In the genomic region with DNA sequence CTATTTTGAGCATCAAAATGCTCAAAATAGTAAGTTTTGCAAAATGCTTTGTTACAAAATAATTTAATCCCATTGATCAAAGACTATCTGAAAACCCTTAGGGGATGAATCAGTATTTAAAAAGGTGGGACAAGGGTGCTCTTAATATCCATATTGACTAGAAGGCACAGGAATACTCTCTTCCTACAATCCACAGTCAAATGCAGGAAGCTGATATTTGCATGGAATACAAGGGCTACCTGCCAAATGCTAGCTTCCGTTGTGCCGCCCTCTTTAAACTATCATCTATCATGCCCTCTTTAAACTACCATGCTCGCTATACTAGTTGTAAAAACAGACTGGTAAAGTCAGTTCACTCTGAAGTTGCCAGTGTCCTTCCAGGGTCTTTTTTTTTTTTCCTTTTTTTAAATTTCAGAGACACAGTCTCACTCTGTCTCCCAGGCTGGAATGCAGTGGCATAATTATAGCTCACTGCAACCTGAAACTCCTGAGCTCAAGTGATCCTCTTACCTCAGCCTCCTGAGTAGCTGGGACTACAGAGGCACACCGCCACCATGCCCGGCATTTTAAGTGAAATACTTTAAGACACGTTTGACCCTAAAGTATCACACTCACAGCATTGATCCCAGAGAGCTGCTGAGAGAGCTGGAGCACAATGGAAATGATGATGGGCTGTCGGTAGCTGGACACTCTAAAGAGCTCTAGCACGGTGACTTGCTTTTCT, we compare ENCODE assay signal across 1 cellular context.
TF ChIP-seq lines count a peak whose summit lies in the region.

No MANE protein-coding gene starts in this region.

TF ChIP-seq in GM23338, 12 proteins besides CTCF, POLR2A, EP300 and RAD21 (continued from another document):
- TF ChIP-seq, protein P1, sequence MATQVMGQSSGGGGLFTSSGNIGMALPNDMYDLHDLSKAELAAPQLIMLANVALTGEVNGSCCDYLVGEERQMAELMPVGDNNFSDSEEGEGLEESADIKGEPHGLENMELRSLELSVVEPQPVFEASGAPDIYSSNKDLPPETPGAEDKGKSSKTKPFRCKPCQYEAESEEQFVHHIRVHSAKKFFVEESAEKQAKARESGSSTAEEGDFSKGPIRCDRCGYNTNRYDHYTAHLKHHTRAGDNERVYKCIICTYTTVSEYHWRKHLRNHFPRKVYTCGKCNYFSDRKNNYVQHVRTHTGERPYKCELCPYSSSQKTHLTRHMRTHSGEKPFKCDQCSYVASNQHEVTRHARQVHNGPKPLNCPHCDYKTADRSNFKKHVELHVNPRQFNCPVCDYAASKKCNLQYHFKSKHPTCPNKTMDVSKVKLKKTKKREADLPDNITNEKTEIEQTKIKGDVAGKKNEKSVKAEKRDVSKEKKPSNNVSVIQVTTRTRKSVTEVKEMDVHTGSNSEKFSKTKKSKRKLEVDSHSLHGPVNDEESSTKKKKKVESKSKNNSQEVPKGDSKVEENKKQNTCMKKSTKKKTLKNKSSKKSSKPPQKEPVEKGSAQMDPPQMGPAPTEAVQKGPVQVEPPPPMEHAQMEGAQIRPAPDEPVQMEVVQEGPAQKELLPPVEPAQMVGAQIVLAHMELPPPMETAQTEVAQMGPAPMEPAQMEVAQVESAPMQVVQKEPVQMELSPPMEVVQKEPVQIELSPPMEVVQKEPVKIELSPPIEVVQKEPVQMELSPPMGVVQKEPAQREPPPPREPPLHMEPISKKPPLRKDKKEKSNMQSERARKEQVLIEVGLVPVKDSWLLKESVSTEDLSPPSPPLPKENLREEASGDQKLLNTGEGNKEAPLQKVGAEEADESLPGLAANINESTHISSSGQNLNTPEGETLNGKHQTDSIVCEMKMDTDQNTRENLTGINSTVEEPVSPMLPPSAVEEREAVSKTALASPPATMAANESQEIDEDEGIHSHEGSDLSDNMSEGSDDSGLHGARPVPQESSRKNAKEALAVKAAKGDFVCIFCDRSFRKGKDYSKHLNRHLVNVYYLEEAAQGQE (IDR thresholded peaks at IDR 0.05; ENCODE audit: unreplicated experiment), result no peak
- TF ChIP-seq EZH2 (IDR thresholded peaks at IDR 0.05; ENCODE audit: low read depth, unreplicated experiment), result no peak
- TF ChIP-seq NANOG (IDR thresholded peaks at IDR 0.05; ENCODE audit: borderline replicate concordance), result no peak
- no peak for TF ChIP-seq POLR2AphosphoS5 (IDR thresholded peaks at IDR 0.05; ENCODE audit: low read depth)
- TF ChIP-seq EZH2phosphoT487 (IDR thresholded peaks at IDR 0.05; ENCODE audit: unreplicated experiment), result no peak
- TF ChIP-seq, protein P2, sequence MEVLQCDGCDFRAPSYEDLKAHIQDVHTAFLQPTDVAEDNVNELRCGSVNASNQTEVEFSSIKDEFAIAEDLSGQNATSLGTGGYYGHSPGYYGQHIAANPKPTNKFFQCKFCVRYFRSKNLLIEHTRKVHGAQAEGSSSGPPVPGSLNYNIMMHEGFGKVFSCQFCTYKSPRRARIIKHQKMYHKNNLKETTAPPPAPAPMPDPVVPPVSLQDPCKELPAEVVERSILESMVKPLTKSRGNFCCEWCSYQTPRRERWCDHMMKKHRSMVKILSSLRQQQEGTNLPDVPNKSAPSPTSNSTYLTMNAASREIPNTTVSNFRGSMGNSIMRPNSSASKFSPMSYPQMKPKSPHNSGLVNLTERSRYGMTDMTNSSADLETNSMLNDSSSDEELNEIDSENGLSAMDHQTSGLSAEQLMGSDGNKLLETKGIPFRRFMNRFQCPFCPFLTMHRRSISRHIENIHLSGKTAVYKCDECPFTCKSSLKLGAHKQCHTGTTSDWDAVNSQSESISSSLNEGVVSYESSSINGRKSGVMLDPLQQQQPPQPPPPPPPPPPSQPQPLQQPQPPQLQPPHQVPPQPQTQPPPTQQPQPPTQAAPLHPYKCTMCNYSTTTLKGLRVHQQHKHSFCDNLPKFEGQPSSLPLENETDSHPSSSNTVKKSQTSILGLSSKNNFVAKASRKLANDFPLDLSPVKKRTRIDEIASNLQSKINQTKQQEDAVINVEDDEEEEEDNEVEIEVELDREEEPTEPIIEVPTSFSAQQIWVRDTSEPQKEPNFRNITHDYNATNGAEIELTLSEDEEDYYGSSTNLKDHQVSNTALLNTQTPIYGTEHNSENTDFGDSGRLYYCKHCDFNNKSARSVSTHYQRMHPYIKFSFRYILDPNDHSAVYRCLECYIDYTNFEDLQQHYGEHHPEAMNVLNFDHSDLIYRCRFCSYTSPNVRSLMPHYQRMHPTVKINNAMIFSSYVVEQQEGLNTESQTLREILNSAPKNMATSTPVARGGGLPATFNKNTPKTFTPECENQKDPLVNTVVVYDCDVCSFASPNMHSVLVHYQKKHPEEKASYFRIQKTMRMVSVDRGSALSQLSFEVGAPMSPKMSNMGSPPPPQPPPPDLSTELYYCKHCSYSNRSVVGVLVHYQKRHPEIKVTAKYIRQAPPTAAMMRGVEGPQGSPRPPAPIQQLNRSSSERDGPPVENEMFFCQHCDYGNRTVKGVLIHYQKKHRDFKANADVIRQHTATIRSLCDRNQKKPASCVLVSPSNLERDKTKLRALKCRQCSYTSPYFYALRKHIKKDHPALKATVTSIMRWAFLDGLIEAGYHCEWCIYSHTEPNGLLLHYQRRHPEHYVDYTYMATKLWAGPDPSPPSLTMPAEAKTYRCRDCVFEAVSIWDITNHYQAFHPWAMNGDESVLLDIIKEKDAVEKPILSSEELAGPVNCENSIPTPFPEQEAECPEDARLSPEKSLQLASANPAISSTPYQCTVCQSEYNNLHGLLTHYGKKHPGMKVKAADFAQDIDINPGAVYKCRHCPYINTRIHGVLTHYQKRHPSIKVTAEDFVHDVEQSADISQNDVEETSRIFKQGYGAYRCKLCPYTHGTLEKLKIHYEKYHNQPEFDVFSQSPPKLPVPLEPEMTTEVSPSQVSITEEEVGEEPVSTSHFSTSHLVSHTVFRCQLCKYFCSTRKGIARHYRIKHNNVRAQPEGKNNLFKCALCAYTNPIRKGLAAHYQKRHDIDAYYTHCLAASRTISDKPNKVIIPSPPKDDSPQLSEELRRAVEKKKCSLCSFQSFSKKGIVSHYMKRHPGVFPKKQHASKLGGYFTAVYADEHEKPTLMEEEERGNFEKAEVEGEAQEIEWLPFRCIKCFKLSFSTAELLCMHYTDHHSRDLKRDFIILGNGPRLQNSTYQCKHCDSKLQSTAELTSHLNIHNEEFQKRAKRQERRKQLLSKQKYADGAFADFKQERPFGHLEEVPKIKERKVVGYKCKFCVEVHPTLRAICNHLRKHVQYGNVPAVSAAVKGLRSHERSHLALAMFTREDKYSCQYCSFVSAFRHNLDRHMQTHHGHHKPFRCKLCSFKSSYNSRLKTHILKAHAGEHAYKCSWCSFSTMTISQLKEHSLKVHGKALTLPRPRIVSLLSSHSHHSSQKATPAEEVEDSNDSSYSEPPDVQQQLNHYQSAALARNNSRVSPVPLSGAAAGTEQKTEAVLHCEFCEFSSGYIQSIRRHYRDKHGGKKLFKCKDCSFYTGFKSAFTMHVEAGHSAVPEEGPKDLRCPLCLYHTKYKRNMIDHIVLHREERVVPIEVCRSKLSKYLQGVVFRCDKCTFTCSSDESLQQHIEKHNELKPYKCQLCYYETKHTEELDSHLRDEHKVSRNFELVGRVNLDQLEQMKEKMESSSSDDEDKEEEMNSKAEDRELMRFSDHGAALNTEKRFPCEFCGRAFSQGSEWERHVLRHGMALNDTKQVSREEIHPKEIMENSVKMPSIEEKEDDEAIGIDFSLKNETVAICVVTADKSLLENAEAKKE (CRISPR knock-in tag; IDR thresholded peaks at IDR 0.05), result no peak
- no peak for TF ChIP-seq STAT1 (IDR thresholded peaks at IDR 0.05; ENCODE audit: unreplicated experiment)
- no peak for TF ChIP-seq CREB1 (CRISPR knock-in tag; IDR thresholded peaks at IDR 0.05; ENCODE audit: low read depth)
